ENCODE assay signal across 7 cellular contexts in the genomic region with DNA sequence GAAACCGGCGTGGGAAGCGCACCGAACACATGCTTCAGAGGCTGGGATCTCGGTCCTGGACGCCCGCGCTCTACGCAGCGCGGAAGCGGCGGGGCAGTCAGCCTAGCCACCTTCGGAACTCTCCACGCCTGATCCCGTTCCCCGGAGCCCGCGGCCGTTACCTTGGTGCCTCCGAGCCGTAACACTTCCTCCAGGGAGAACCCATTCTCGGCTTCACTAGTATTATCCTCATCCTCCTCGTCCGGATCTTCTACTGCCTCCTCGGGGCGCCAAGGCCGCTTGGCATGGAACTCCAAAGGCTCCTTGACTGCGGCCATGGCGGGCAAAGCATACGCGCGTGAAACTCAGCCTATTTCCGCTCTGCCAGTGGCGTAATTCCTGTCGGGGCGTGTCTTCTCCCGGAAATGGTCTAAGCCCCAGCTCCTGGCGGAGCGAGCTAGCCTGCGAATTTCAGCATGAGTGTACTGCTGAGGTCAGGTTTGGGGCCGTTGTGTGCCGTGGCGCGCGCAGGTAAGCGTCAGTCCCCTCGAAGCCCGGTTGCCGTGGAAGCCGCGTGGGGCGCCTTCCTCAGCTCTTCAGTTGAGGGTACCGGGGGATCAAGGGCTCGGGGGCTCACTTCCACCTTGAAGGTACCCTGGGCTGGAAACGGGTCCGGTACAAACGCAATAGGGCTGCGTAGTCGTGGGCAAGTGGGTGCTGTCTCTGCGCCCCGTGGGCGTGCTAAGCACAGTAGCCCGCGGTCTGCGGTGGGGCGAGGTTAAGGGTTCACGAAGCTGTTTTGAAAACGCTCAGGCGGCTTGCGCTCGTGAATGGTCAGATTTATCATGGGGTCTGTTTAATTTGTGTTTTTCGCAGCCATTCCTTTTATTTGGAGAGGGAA. TPM values are rescaled to one million over a fixed set of nuclear protein-coding genes. Genes with fewer than 3 reads are reported as not detected.
DNase-seq lines count a peak whose midpoint lies in the region; ATAC-seq, FAIRE-seq and TF ChIP-seq lines count a peak whose summit lies in the region.

A gene with protein sequence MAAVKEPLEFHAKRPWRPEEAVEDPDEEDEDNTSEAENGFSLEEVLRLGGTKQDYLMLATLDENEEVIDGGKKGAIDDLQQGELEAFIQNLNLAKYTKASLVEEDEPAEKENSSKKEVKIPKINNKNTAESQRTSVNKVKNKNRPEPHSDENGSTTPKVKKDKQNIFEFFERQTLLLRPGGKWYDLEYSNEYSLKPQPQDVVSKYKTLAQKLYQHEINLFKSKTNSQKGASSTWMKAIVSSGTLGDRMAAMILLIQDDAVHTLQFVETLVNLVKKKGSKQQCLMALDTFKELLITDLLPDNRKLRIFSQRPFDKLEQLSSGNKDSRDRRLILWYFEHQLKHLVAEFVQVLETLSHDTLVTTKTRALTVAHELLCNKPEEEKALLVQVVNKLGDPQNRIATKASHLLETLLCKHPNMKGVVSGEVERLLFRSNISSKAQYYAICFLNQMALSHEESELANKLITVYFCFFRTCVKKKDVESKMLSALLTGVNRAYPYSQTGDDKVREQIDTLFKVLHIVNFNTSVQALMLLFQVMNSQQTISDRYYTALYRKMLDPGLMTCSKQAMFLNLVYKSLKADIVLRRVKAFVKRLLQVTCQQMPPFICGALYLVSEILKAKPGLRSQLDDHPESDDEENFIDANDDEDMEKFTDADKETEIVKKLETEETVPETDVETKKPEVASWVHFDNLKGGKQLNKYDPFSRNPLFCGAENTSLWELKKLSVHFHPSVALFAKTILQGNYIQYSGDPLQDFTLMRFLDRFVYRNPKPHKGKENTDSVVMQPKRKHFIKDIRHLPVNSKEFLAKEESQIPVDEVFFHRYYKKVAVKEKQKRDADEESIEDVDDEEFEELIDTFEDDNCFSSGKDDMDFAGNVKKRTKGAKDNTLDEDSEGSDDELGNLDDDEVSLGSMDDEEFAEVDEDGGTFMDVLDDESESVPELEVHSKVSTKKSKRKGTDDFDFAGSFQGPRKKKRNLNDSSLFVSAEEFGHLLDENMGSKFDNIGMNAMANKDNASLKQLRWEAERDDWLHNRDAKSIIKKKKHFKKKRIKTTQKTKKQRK (minus strand): TSS at position 346 of the 880 bp plus-strand sequence. CDS start 29 bp downstream, at position 317.
NDUFAF7 (plus strand) TSS at position 408 of the 880 bp plus-strand sequence; CDS start at position 456, 48 bp downstream.

- H3K4me3 ChIP-seq in astrocyte of the spinal cord (ENCODE audit: low read depth, low read length), result peak within 1 kb of the TSS; percentile 91

- peak; percentile 93 for FAIRE-seq in GM18507 (lab: Jason Lieb, UNC)

- intact Hi-C loops in sciatic nerve (cut with DNase I), result no loop called here

- TF ChIP-seq CTCF in astrocyte of the spinal cord (IDR thresholded peaks at IDR 0.05; ENCODE audit: low read depth, low read length), result no peak

- in situ Hi-C loops in astrocyte of the spinal cord (cut with HindIII; ENCODE audit: low sequenced_read_pairs), result no loop called here

- ATAC-seq in HG02970 (IDR thresholded peaks at IDR 0.05; ENCODE audit: low FRiP score, unreplicated experiment) (peak; percentile 93), sciatic nerve (peak; percentile 98)

- DNase-seq in GM18507 (ENCODE audit: extremely low spot score, insufficient read length, low read depth) (peak; percentile 88), NCI-H187 treated with DMSO at 0.1 percent for 48 hours (lab: John Stamatoyannopoulos, UW) (peak; percentile 57), T-helper 9 cell (peak; percentile 79), astrocyte of the spinal cord (ENCODE audit: low read depth, low spot score) (peak; percentile 94), iPS DF 19.7 (ENCODE audit: low read depth, low spot score) (peak; percentile 74), sciatic nerve (ENCODE audit: low spot score) (peak; percentile 93)

RNA-seq across cellular contexts. Expression of the first gene that starts in this region (rescaled TPM):
- 57.6 TPM for total RNA-seq in sciatic nerve

RNA-seq across cellular contexts. Expression of gene NDUFAF7, which starts in this region (rescaled TPM):
- 21.1 TPM for total RNA-seq in sciatic nerve

Comparison
In these comparisons a context has a peak if more than half of its experiments do, and no peak if none do; other contexts are left out.
1. Peak in every context shown above with its lines: DNase-seq, ATAC-seq and H3K4me3 ChIP-seq.